Comparison of ENCODE assay signal across 16 cellular contexts in the genomic region with DNA sequence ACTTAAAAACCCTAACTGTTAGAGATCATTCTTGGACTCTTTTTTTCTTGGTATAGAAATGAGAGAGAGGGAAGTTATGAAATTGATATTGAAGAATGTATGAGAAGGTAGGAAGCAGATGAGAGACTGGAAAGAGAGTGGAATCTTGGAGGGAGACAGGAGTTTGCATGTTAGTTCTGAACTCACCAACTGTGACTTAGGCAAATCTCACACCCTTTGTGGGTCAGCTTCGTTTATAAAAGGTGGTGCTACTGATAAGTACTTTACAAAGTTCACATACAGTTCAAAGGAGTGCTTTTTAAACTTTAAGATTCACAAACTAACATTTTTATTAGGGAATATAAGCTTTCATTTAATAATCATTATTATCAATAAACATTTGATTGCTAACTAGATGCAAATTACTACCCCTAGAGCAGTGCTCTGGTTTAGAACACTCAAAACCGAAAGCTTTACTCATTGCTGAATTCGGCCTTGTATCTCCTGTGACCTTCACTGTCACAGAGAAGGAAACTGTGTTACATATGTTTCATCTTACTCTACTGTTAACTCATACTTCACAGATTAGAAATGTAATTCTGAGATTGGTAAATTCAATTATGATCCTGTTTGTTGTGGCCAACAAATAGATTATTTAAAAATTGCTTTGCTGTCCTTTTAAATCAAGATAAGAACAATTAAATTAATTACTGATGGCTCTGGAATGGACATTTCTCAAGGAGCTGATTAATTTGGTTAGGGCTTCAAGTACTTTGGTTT.
DNase-seq lines count a peak whose midpoint lies in the region; ATAC-seq, FAIRE-seq and TF ChIP-seq lines count a peak whose summit lies in the region.
"Had no signal": no experiment of that assay in that cellular context is flagged by ENCODE, and none has a peak within 500 bp of the region (broad histone marks: within the 10 kb centered on the region; RNA-seq: fewer than 3 reads in every experiment).

No MANE protein-coding gene starts in this region.

- no peaks in the 10 kb centered on the region for H3K9me2 ChIP-seq in GM23248 (ENCODE audit: insufficient read depth)

- no peak overlapping the region for H3K27ac ChIP-seq in ACC112 (ENCODE audit: low read depth, low read length)
- H3K27ac ChIP-seq in Peyer's patch, result no peak overlapping the region
- H3K27ac ChIP-seq in GM23248, result no peak overlapping the region
- no peak overlapping the region for H3K27ac ChIP-seq in HepG2 (ENCODE audit: extremely low read length, insufficient read depth, low read length)
- H3K27ac ChIP-seq: A549, left ventricle myocardium inferior, parathyroid adenoma, WERI-Rb-1 had no signal

- peak; percentile 93 for ATAC-seq in GM19043 (IDR thresholded peaks at IDR 0.05; ENCODE audit: low read depth, unreplicated experiment)
- ATAC-seq in HG02610 (IDR thresholded peaks at IDR 0.05; ENCODE audit: unreplicated experiment), result peak; percentile 97
- ATAC-seq in HG03432 (IDR thresholded peaks at IDR 0.05; ENCODE audit: unreplicated experiment), result peak; percentile 96
- no peak for ATAC-seq in HepG2
- ATAC-seq: A549 had no signal

- no TSS peak for BruUV-seq in HepG2 (replicated peaks; lab: Mats Ljungman, UMichigan)

- CTCF ChIA-PET in HepG2 (lab: Yijun Ruan, JAX; ENCODE audit: low intra/inter-chr PET ratio, low total read pairs), result no interaction called here

- H3K4me2 ChIP-seq in GM23248 (ENCODE audit: unreplicated experiment), result no peak overlapping the region
- H3K4me2 ChIP-seq in HepG2 (ENCODE audit: low read depth, low read length), result no peak overlapping the region
- H3K4me2 ChIP-seq: A549 had no signal

- DNase-seq in Peyer's patch, result no peak
- no peak for DNase-seq in C1 segment of cervical spinal cord (lab: John Stamatoyannopoulos, UW)
- no peak for DNase-seq in GM23248
- no peak for DNase-seq in HepG2 (ENCODE audit: low spot score)
- DNase-seq: activated naive CD4-positive, alpha-beta T cell; left ventricle myocardium inferior; NCI-H1092; WERI-Rb-1 had no signal

- no peaks in the 10 kb centered on the region for H3F3A ChIP-seq in GM23248 (ENCODE audit: insufficient read depth)

- H3K4me3 ChIP-seq in ACC112 (ENCODE audit: low read depth, low read length), result no peak overlapping the region; the same call in 1 of the 2 replicates
- no peak overlapping the region for H3K4me3 ChIP-seq in Peyer's patch
- H3K4me3 ChIP-seq in GM23248, result no peak overlapping the region
- H3K4me3 ChIP-seq in HepG2 (replicated peaks in 1 of 3; ENCODE audit: insufficient read depth in 1 of 3, low read depth in 2 of 3, low read length in 3 of 3), result no peak overlapping the region
- H3K4me3 ChIP-seq: A549, left ventricle myocardium inferior had no signal

- peak overlapping the region; percentile 64 for H2AFZ ChIP-seq in ACC112 (ENCODE audit: low read length, unreplicated experiment)
- no peak overlapping the region for H2AFZ ChIP-seq in GM23248
- no peak overlapping the region for H2AFZ ChIP-seq in HepG2 (ENCODE audit: low read length)
- H2AFZ ChIP-seq: parathyroid adenoma had no signal

- TF ChIP-seq POLR2A in Peyer's patch (IDR thresholded peaks at IDR 0.05) (no peak), HepG2 (IDR thresholded peaks at IDR 0.05; ENCODE audit: insufficient read depth in 1 of 2, low read depth in 2 of 2, low read length in 2 of 2) (no peak)

- TF ChIP-seq EP300 in HepG2 (IDR thresholded peaks at IDR 0.05; ENCODE audit: low read depth in 2 of 2, low read length in 2 of 2) (no peak), HepG2 (CRISPR knock-in tag; IDR thresholded peaks at IDR 0.05; ENCODE audit: borderline replicate concordance) (no peak)

- WGBS in GM23248 (ENCODE audit: low coverage in 1 of 2, low lambda C conversion rate in 2 of 2, missing lambda C conversion rate in 2 of 2), 2 experiments, result 49 to 55% methylated on average over 3 of the region's 3 CpGs
- WGBS in HepG2 (ENCODE audit: low lambda C conversion rate), result 0% methylated on average over 3 of the region's 3 CpGs

- H3K27me3 ChIP-seq in ACC112 (ENCODE audit: insufficient read depth, low read length) (no peaks in the 10 kb centered on the region), Peyer's patch (no peaks in the 10 kb centered on the region), GM23248 (replicated peaks; ENCODE audit: insufficient read depth) (no peaks in the 10 kb centered on the region), HepG2 (ENCODE audit: control insufficient read depth in 1 of 2, insufficient read depth in 2 of 2, low read length in 2 of 2) (0 out of 5 replicates have a peak, but pooled peaks cover 0 to 3% of the 10 kb centered on the region in 2 experiments)

- intact Hi-C loops in HepG2 (cut with micrococcal nuclease; ENCODE audit: unreplicated experiment), result no loop called here

- in situ Hi-C loops in GM23248 (cut with MboI), result no loop called here
- in situ Hi-C loops in HepG2 (cut with HindIII; ENCODE audit: extremely low pct_ligation_motif_present, low pct_unique_long_range_greater_than_20kb), result no loop called here

- H3K36me3 ChIP-seq in ACC112 (ENCODE audit: insufficient read depth, low read length), result no peaks in the 10 kb centered on the region
- H3K36me3 ChIP-seq in Peyer's patch, result no peaks in the 10 kb centered on the region
- H3K36me3 ChIP-seq in GM23248 (ENCODE audit: low read depth), result no peaks in the 10 kb centered on the region
- H3K36me3 ChIP-seq in HepG2 (replicated peaks in 1 of 2; ENCODE audit: control insufficient read depth in 1 of 2, insufficient read depth in 2 of 2, low read length in 2 of 2), result no peaks in the 10 kb centered on the region
- H3K36me3 ChIP-seq: left ventricle myocardium inferior, WERI-Rb-1 had no signal

- POLR2A ChIA-PET in HepG2 (lab: Yijun Ruan, JAX), result no interaction called here

- TF ChIP-seq RAD21 in HepG2 (CRISPR knock-in tag; IDR thresholded peaks at IDR 0.05), result no peak

- TF ChIP-seq CTCF in Peyer's patch (IDR thresholded peaks at IDR 0.05), result no peak
- TF ChIP-seq CTCF in HepG2 (CRISPR knock-in tag; IDR thresholded peaks at IDR 0.05), result no peak

- H3K4me1 ChIP-seq in ACC112 (ENCODE audit: control insufficient read depth, insufficient read depth, low read length, unreplicated experiment) (no peaks in the 10 kb centered on the region), Peyer's patch (peaks cover 0 to 3% (median 0%) of the 10 kb centered on the region in 4 donors), GM23248 (ENCODE audit: insufficient read depth) (no peaks in the 10 kb centered on the region), HepG2 (ENCODE audit: insufficient read depth, low read length) (no peaks in the 10 kb centered on the region)
- H3K4me1 ChIP-seq: A549, parathyroid adenoma had no signal

- H4K20me1 ChIP-seq in GM23248 (ENCODE audit: insufficient read depth) (no peaks in the 10 kb centered on the region), HepG2 (ENCODE audit: insufficient read depth, low read length) (no peaks in the 10 kb centered on the region)

- FAIRE-seq in HepG2 (lab: Jason Lieb, UNC), result no peak
- FAIRE-seq: A549, frontal cortex, H54 had no signal

- H3K9me3 ChIP-seq in Peyer's patch, result no peaks in the 10 kb centered on the region
- H3K9me3 ChIP-seq in GM23248 (ENCODE audit: low read depth), result no peaks in the 10 kb centered on the region
- no peaks in the 10 kb centered on the region for H3K9me3 ChIP-seq in HepG2 (ENCODE audit: low read length)
- H3K9me3 ChIP-seq: A549, left ventricle myocardium inferior had no signal

- no peaks in the 10 kb centered on the region for H3K79me2 ChIP-seq in ACC112 (ENCODE audit: control insufficient read depth, insufficient read depth, low read length, unreplicated experiment)
- H3K79me2 ChIP-seq in GM23248 (ENCODE audit: insufficient read depth), result no peaks in the 10 kb centered on the region
- no peaks in the 10 kb centered on the region for H3K79me2 ChIP-seq in HepG2 (ENCODE audit: insufficient read depth, low read length)
- H3K79me2 ChIP-seq: parathyroid adenoma had no signal

- H3K9ac ChIP-seq in GM23248, result no peak overlapping the region
- no peak overlapping the region for H3K9ac ChIP-seq in HepG2 (ENCODE audit: insufficient read depth, low read depth, low read length)
- H3K9ac ChIP-seq: parathyroid adenoma had no signal

TF ChIP-seq in HepG2, 621 proteins besides CTCF, POLR2A, EP300 and RAD21:
- TF ChIP-seq GFI1 (CRISPR knock-in tag; IDR thresholded peaks at IDR 0.05; ENCODE audit: borderline replicate concordance) (no peak), ZNF773 (CRISPR knock-in tag; IDR thresholded peaks at IDR 0.05; ENCODE audit: borderline replicate concordance) (no peak), ZKSCAN8 (CRISPR knock-in tag; IDR thresholded peaks at IDR 0.05; ENCODE audit: borderline replicate concordance) (no peak), ZNF768 (CRISPR knock-in tag; IDR thresholded peaks at IDR 0.05) (no peak)
